Comparison of ENCODE assay signal across 30 cellular contexts in genomic region chr21:14084068-14084501, GRCh38.
"Had no signal": no experiment of that assay in that cellular context is flagged by ENCODE, and none has a peak within 500 bp of the region (broad histone marks: within the 10 kb centered on the region; RNA-seq: fewer than 3 reads in every experiment).

No MANE protein-coding gene starts in this region.

- H3K27me3 ChIP-seq: neutrophil, pancreas, right lobe of liver, spleen, suprapubic skin, testis, tibial artery, transverse colon, vagina had no signal

- H3K4me2 ChIP-seq: smooth muscle cell had no signal

- H3K4me1 ChIP-seq: pancreas, prostate gland, right lobe of liver, spleen, suprapubic skin, testis, tibial artery, transverse colon, vagina had no signal

- H3K36me3 ChIP-seq: neutrophil, pancreas, prostate gland, right lobe of liver, transverse colon, vagina had no signal

- H3K27ac Mint-ChIP-seq: naive B cell; naive thymus-derived CD8-positive, alpha-beta T cell; natural killer cell treated with Interleukin-12 subunit alpha and Interleukin-12 subunit beta and Interleukin-15 and Interleukin-18, amount 100 ng/mL, for 72 hours; nephron progenitor cell; stimulated activated memory B cell treated with anti-CD40 and anti-IgM and Interleukin-4, amounts not matched to agents 10 μg/mL and 1 μg/mL and 100 μg/mL, for 72 hours; stimulated activated naive CD8-positive, alpha-beta T cell treated with anti-CD3 and anti-CD28 coated beads, Interleukin-15, Interleukin-2, amounts not matched to agents 100 ng/mL and 50 ng/mL, for 24 hours; type B pancreatic cell had no signal

- H3K4me3 Mint-ChIP-seq: naive B cell; naive thymus-derived CD8-positive, alpha-beta T cell; natural killer cell treated with Interleukin-12 subunit alpha and Interleukin-12 subunit beta and Interleukin-15 and Interleukin-18, amount 100 ng/mL, for 72 hours; nephron progenitor cell; neural crest cell; stimulated activated memory B cell treated with anti-CD40 and anti-IgM and Interleukin-4, amounts not matched to agents 10 μg/mL and 1 μg/mL and 100 μg/mL, for 72 hours; stimulated activated naive CD8-positive, alpha-beta T cell treated with anti-CD3 and anti-CD28 coated beads, Interleukin-15, Interleukin-2, amounts not matched to agents 100 ng/mL and 50 ng/mL, for 24 hours; type B pancreatic cell had no signal

- DNase-seq: naive B cell; naive thymus-derived CD8-positive, alpha-beta T cell; nephron progenitor cell; nucleus accumbens; retina; right cardiac atrium; right lobe of liver; spleen; stimulated activated CD4-positive, alpha-beta T cell treated with anti-CD3 and anti-CD28 coated beads, Interleukin-12 subunit alpha, Interleukin-12 subunit beta, amount 100 ng/mL, for 4 hours; stimulated activated CD4-positive, alpha-beta T cell treated with anti-CD3 and anti-CD28 coated beads, Interleukin-1b, Interleukin-23, amount 100 ng/mL, for 48 hours; stimulated activated CD4-positive, alpha-beta T cell treated with anti-CD3 and anti-CD28 coated beads, Interleukin-4, amount 100 ng/mL, for 1 hour; stimulated activated CD4-positive, alpha-beta T cell treated with anti-CD3 and anti-CD28 coated beads, Interleukin-4, amount 100 ng/mL, for 4 hours; stimulated activated CD8-positive, alpha-beta memory T cell treated with anti-CD3 and anti-CD28 coated beads, Interleukin-4, amount 100 ng/mL, for 48 hours; stimulated activated naive CD4-positive, alpha-beta T cell; substantia nigra; testis; tibial artery; transverse colon had no signal

- H3K27me3 Mint-ChIP-seq: naive B cell; naive thymus-derived CD8-positive, alpha-beta T cell; natural killer cell treated with Interleukin-12 subunit alpha and Interleukin-12 subunit beta and Interleukin-15 and Interleukin-18, amount 100 ng/mL, for 72 hours; stimulated activated memory B cell treated with anti-CD40 and anti-IgM and Interleukin-4, amounts not matched to agents 10 μg/mL and 1 μg/mL and 100 μg/mL, for 72 hours; stimulated activated naive CD8-positive, alpha-beta T cell treated with anti-CD3 and anti-CD28 coated beads, Interleukin-15, Interleukin-2, amounts not matched to agents 100 ng/mL and 50 ng/mL, for 24 hours; type B pancreatic cell had no signal

- H3K36me3 Mint-ChIP-seq: natural killer cell treated with Interleukin-12 subunit alpha and Interleukin-12 subunit beta and Interleukin-15 and Interleukin-18, amount 100 ng/mL, for 72 hours had no signal

- H3K4me1 Mint-ChIP-seq: naive B cell; naive thymus-derived CD8-positive, alpha-beta T cell; nephron progenitor cell had no signal

- ATAC-seq: naive thymus-derived CD8-positive, alpha-beta T cell; pancreas; stimulated activated memory B cell treated with anti-CD40 and anti-IgM and Interleukin-4, amounts not matched to agents 10 μg/mL and 1 μg/mL and 100 μg/mL, for 72 hours had no signal

- H3K27ac ChIP-seq: neutrophil, pancreas, prostate gland, right lobe of liver, skin epidermis, spleen, suprapubic skin, testis, tibial artery, transverse colon, vagina had no signal

- H3K9me3 ChIP-seq: pancreas, prostate gland, right lobe of liver, testis, transverse colon, vagina had no signal

- H3K4me3 ChIP-seq: pancreas, prostate gland, right lobe of liver, skin epidermis, smooth muscle cell, spleen, suprapubic skin, tibial artery, transverse colon, vagina had no signal

- H3K9me3 Mint-ChIP-seq: type B pancreatic cell had no signal
